Comparison of ENCODE assay signal across 10 cellular contexts in the genomic region with DNA sequence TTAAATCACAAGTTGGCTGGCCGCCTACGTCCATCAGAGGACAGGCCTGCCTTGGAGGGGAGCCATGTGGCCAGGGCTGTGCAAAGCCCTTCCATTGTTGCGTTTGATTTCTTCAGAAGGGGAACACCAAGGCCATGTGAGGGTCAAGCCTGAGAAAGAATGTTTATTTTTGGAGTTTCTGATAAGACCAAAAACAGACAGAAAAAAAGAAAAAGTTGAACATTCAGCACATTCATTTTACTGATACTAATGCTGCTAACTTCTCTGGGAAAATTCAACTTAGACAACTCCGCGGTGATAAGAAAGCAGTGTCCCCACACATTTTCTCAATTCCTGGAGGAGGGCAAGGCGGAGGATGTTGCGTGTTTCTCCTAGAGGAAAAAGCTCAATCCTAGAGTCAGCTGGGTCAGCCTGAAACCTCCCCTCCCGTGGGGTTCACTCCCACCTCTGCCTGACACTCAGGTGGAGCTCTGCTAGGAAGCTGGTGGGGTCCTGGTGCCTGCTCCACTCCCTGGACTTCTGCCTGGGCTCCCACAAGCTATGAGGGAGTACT.
DNase-seq lines count a peak whose midpoint lies in the region; ATAC-seq, FAIRE-seq and TF ChIP-seq lines count a peak whose summit lies in the region.
"Had no signal": no experiment of that assay in that cellular context is flagged by ENCODE, and none has a peak within 500 bp of the region (broad histone marks: within the 10 kb centered on the region; RNA-seq: fewer than 3 reads in every experiment).

No MANE protein-coding gene starts in this region.

- H3K9ac ChIP-seq in endothelial cell of umbilical vein (replicated peaks; ENCODE audit: extremely low read depth, insufficient read depth, low read length), result no peak overlapping the region
- H3K9ac ChIP-seq: SK-N-SH had no signal

- H3K27me3 ChIP-seq in endothelial cell of umbilical vein (ENCODE audit: control insufficient read depth in 2 of 2, insufficient read depth in 2 of 2, low read length in 2 of 2) (no peaks in the 10 kb centered on the region), lung (ENCODE audit: control insufficient read depth, insufficient read depth) (no peaks in the 10 kb centered on the region), stomach (no peaks in the 10 kb centered on the region)

- dilution Hi-C loops in endothelial cell of umbilical vein (cut with MboI; ENCODE audit: extremely low pct_ligation_motif_present, low sequenced_read_pairs), result no loop called here

- H3K36me3 ChIP-seq in endothelial cell of umbilical vein (ENCODE audit: control insufficient read depth in 2 of 2, extremely low read depth in 1 of 2, insufficient read depth in 2 of 2, low read length in 2 of 2), result no peaks in the 10 kb centered on the region
- H3K36me3 ChIP-seq in lung (ENCODE audit: control insufficient read depth in 2 of 2, insufficient read depth in 2 of 2, low read length in 2 of 2), result no peaks in the 10 kb centered on the region
- H3K36me3 ChIP-seq in stomach, result no peaks in the 10 kb centered on the region

- peak; percentile 49 for FAIRE-seq in endothelial cell of umbilical vein (lab: Jason Lieb, UNC)
- FAIRE-seq: H54 had no signal

- peak in 29 of 56 donors; percentile 1 to 46 (median 14) for DNase-seq in amygdala (lab: John Stamatoyannopoulos, UW)
- peak; percentile 83 for DNase-seq in endothelial cell of umbilical vein (ENCODE audit: low read depth, low spot score)
- DNase-seq in lung (ENCODE audit: low spot score), result peak; percentile 60
- DNase-seq in stomach, result peak; percentile 65
- DNase-seq in stimulated activated CD4-positive, alpha-beta T cell treated with anti-CD3 and anti-CD28 coated beads, Interleukin-2, amount 100 ng/mL, for 24 hours, result no peak
- DNase-seq: GF-D8 had no signal

- no peaks in the 10 kb centered on the region for H3K79me2 ChIP-seq in endothelial cell of umbilical vein (ENCODE audit: control insufficient read depth, insufficient read depth, low read length)

- BruUV-seq in endothelial cell of umbilical vein (replicated peaks; lab: Mats Ljungman, UMichigan), result no TSS peak

- H3K4me3 ChIP-seq in endothelial cell of umbilical vein (replicated peaks in 1 of 3; ENCODE audit: insufficient read depth in 1 of 3, low read depth in 1 of 3, low read length in 3 of 3) (no peak overlapping the region), lung (no peak overlapping the region), stomach (no peak overlapping the region)

- CTCF ChIA-PET in endothelial cell of umbilical vein (lab: Charles Lee), result interaction anchor here (0.6 to 7.3 kb wide), 59 partner anchors 8 to 970 kb away, joined by 3 to 414 read pairs (median 4); a partner anchor contains a TSS

- POLR2A ChIA-PET in endothelial cell of umbilical vein (lab: Charles Lee), result no interaction called here

- peaks cover 6% of the 10 kb centered on the region for H3K4me1 ChIP-seq in endothelial cell of umbilical vein (ENCODE audit: control insufficient read depth, extremely low read depth, insufficient read depth, low read length)
- H3K4me1 ChIP-seq in lung (ENCODE audit: control insufficient read depth in 2 of 2, insufficient read depth in 2 of 2, low read length in 2 of 2), result peaks cover 0 to 2% of the 10 kb centered on the region in 2 donors
- peaks cover 0 to 10% (median 3%) of the 10 kb centered on the region in 4 donors for H3K4me1 ChIP-seq in stomach

- TF ChIP-seq CTCF in endothelial cell of umbilical vein (IDR thresholded peaks at IDR 0.05; ENCODE audit: extremely low read depth in 1 of 2, insufficient read depth in 1 of 2, low read depth in 1 of 2, low read length in 2 of 2), result no peak
- no peak for TF ChIP-seq CTCF in lung (IDR thresholded peaks at IDR 0.05; ENCODE audit: control extremely low read depth, extremely low read depth)
- no peak for TF ChIP-seq CTCF in stomach (IDR thresholded peaks at IDR 0.05)

- peak overlapping the region; percentile 73 for H2AFZ ChIP-seq in endothelial cell of umbilical vein (ENCODE audit: low read depth, low read length)

- H3K9me1 ChIP-seq in endothelial cell of umbilical vein (replicated peaks; ENCODE audit: control insufficient read depth, extremely low read depth, insufficient read depth, low read length), result no peaks in the 10 kb centered on the region

- ATAC-seq in lung (ENCODE audit: insufficient read depth, low FRiP score) (no peak), SK-N-SH treated with all-trans-retinoic acid at 6 μM for 48 hours (no peak; the same call in 2 of the 3 replicates), GM21526 (IDR thresholded peaks at IDR 0.05; ENCODE audit: low FRiP score, unreplicated experiment) (no peak)

- no peak for TF ChIP-seq EP300 in stomach (IDR thresholded peaks at IDR 0.05)

- TF ChIP-seq POLR2A in endothelial cell of umbilical vein (IDR thresholded peaks at IDR 0.05; ENCODE audit: low read depth, low read length) (no peak), stomach (IDR thresholded peaks at IDR 0.05) (no peak)

- no peak overlapping the region for H3K27ac ChIP-seq in endothelial cell of umbilical vein (ENCODE audit: insufficient read depth, low read depth, low read length)
- peak overlapping the region in 1 of 2 donors; percentile 51 for H3K27ac ChIP-seq in lung (ENCODE audit: low read depth in 1 of 2, low read length in 1 of 2)
- peak overlapping the region in 1 of 5 donors; percentile 8 for H3K27ac ChIP-seq in stomach

- H3K9me3 ChIP-seq in endothelial cell of umbilical vein (replicated peaks; ENCODE audit: control insufficient read depth, insufficient read depth, low read length) (no peaks in the 10 kb centered on the region), lung (ENCODE audit: control insufficient read depth in 2 of 2, insufficient read depth in 1 of 2, low read length in 1 of 2) (no peaks in the 10 kb centered on the region), stomach (peaks cover 0 to 3% (median 0%) of the 10 kb centered on the region in 4 donors)
- H3K9me3 ChIP-seq: SK-N-SH had no signal

- no peak overlapping the region for H3K4me2 ChIP-seq in endothelial cell of umbilical vein (ENCODE audit: insufficient read depth, low read length)
- H3K4me2 ChIP-seq: SK-N-SH had no signal

- intact Hi-C loops in endothelial cell of umbilical vein (cut with micrococcal nuclease), result loop anchor here (1.0 to 10.0 kb wide), 9 partner anchors 47 to 544 kb away; a partner anchor contains a TSS
- intact Hi-C loops in stomach (cut with DNase I; ENCODE audit: low total_unique reads), result loop anchor here (2.0 kb wide), 1 partner anchor 328 kb away; no protein-coding TSS in a partner anchor

- no peaks in the 10 kb centered on the region for H4K20me1 ChIP-seq in endothelial cell of umbilical vein (replicated peaks; ENCODE audit: control insufficient read depth, extremely low read depth, insufficient read depth, low read length)

- WGBS in lung, 2 donors, result 53 to 76% methylated on average over 8 of the region's 8 CpGs
- 27 to 44% (median 36%) methylated on average over 8 of the region's 8 CpGs for WGBS in stomach, 5 donors

TF ChIP-seq in endothelial cell of umbilical vein, 7 proteins besides CTCF, POLR2A, EP300 and RAD21:
- TF ChIP-seq FOS (IDR thresholded peaks at IDR 0.05; ENCODE audit: borderline replicate concordance, insufficient read depth, low read length) (no peak), GATA2 (IDR thresholded peaks at IDR 0.05; ENCODE audit: insufficient read depth, insufficient read length, low read depth, low read length) (no peak), MYC (IDR thresholded peaks at IDR 0.05; ENCODE audit: low read depth, low read length) (no peak), POLR2AphosphoS5 (IDR thresholded peaks at IDR 0.05; ENCODE audit: insufficient read depth, low read depth, low read length) (no peak), EZH2 (IDR thresholded peaks at IDR 0.05; ENCODE audit: borderline replicate concordance, low read depth, low read length, severe bottlenecking) (no peak), JUN (IDR thresholded peaks at IDR 0.05; ENCODE audit: borderline replicate concordance, insufficient read depth, insufficient read length, low read depth) (no peak)
- TF ChIP-seq, protein P1, sequence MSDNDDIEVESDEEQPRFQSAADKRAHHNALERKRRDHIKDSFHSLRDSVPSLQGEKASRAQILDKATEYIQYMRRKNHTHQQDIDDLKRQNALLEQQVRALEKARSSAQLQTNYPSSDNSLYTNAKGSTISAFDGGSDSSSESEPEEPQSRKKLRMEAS (IDR thresholded peaks at IDR 0.05; ENCODE audit: insufficient read depth, insufficient read length), result no peak

TF ChIP-seq in SK-N-SH treated with all-trans-retinoic acid at 6 μM for 48 hours, 23 proteins besides CTCF, POLR2A, EP300 and RAD21:
- TF ChIP-seq ZNF565 (CRISPR knock-in tag; conservative IDR thresholded peaks at IDR 0.05; ENCODE audit: low read depth) (no peak), PPARA (CRISPR knock-in tag; IDR thresholded peaks at IDR 0.05; ENCODE audit: borderline replicate concordance) (no peak), RARB (CRISPR knock-in tag; IDR thresholded peaks at IDR 0.05) (no peak), SNAI2 (CRISPR knock-in tag; IDR thresholded peaks at IDR 0.05) (no peak), TOX (CRISPR knock-in tag; IDR thresholded peaks at IDR 0.05; ENCODE audit: borderline replicate concordance) (no peak)
- TF ChIP-seq, protein P2, sequence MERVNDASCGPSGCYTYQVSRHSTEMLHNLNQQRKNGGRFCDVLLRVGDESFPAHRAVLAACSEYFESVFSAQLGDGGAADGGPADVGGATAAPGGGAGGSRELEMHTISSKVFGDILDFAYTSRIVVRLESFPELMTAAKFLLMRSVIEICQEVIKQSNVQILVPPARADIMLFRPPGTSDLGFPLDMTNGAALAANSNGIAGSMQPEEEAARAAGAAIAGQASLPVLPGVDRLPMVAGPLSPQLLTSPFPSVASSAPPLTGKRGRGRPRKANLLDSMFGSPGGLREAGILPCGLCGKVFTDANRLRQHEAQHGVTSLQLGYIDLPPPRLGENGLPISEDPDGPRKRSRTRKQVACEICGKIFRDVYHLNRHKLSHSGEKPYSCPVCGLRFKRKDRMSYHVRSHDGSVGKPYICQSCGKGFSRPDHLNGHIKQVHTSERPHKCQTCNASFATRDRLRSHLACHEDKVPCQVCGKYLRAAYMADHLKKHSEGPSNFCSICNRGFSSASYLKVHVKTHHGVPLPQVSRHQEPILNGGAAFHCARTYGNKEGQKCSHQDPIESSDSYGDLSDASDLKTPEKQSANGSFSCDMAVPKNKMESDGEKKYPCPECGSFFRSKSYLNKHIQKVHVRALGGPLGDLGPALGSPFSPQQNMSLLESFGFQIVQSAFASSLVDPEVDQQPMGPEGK (CRISPR knock-in tag; IDR thresholded peaks at IDR 0.05; ENCODE audit: borderline replicate concordance), result no peak

Comparison
In these comparisons a context has a peak if more than half of its experiments do, and no peak if none do; other contexts are left out.
1. DNase-seq: peak in amygdala (29 of 56), endothelial cell of umbilical vein (single experiment), lung (single experiment) and stomach (single experiment); none in stimulated activated CD4-positive, alpha-beta T cell treated with anti-CD3 and anti-CD28 coated beads, Interleukin-2, amount 100 ng/mL, for 24 hours (0 of 2).